18 cellular contexts compared by ENCODE assay signal in genomic region chr3:115095236-115095635, GRCh38.
"Had no signal": no experiment of that assay in that cellular context is flagged by ENCODE, and none has a peak within 500 bp of the region (broad histone marks: within the 10 kb centered on the region; RNA-seq: fewer than 3 reads in every experiment).

No MANE protein-coding gene starts in this region.

- ATAC-seq: effector memory CD8-positive, alpha-beta T cell; gastroesophageal sphincter; left cardiac atrium; stimulated activated naive B cell treated with anti-CD40 and anti-IgM and Interleukin-4, amounts not matched to agents 10 μg/mL and 1 μg/mL and 100 μg/mL, for 72 hours; stimulated activated naive CD8-positive, alpha-beta T cell treated with anti-CD3 and anti-CD28 coated beads, Interleukin-15, amount 100 ng/mL, for 72 hours had no signal

- H3K27ac ChIP-seq: epithelial cell of prostate, esophagus muscularis mucosa, gastroesophageal sphincter, sigmoid colon, skin epidermis, thoracic aorta, transverse colon had no signal

- DNase-seq: effector memory CD8-positive, alpha-beta T cell; glutamatergic neuron; kidney; left cardiac atrium; mesendoderm; naive B cell; nephron progenitor cell; sigmoid colon; stimulated activated CD4-positive, alpha-beta T cell treated with anti-CD3 and anti-CD28 coated beads, Interleukin-2, amount 100 ng/mL, for 24 hours; stimulated activated CD4-positive, alpha-beta T cell treated with anti-CD3 and anti-CD28 coated beads, Interleukin-4, amount 100 ng/mL, for 4 hours; stimulated activated naive B cell treated with anti-CD40 and anti-IgM and Interleukin-4, amounts not matched to agents 10 μg/mL and 1 μg/mL and 100 μg/mL, for 72 hours; stimulated activated naive CD8-positive, alpha-beta T cell treated with anti-CD3 and anti-CD28 coated beads, Interleukin-15, amount 100 ng/mL, for 72 hours; transverse colon had no signal

- H3K27me3 ChIP-seq: esophagus muscularis mucosa, gastroesophageal sphincter, sigmoid colon, transverse colon had no signal

- H3K9me3 ChIP-seq: esophagus muscularis mucosa, gastroesophageal sphincter, sigmoid colon, thoracic aorta, transverse colon had no signal

- H3K36me3 ChIP-seq: esophagus muscularis mucosa, gastroesophageal sphincter, sigmoid colon, thoracic aorta, transverse colon had no signal

- H3K4me3 ChIP-seq: esophagus muscularis mucosa, gastroesophageal sphincter, sigmoid colon, skin epidermis, thoracic aorta, transverse colon had no signal
